27 cellular contexts compared by ENCODE assay signal in the genomic region with DNA sequence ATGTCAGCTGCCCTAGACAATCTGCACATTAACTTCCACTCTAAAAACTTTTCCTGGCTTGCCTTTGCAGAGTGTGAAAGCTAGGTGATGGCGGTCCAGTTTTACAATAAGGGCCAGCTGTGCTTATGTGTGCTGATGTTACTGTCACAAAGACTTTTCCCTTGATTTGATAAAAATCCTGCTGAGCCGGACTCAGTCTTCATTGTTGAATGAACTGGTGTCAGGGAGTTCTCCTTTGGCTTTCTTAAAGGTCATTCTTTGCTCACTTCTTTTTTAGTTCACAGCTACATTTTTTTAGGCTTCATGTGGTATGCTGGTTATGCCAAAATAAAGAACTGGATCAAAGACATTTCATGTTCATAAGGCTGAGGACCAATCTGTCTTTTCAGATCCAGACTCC.
"Had no signal": no experiment of that assay in that cellular context is flagged by ENCODE, and none has a peak within 500 bp of the region (broad histone marks: within the 10 kb centered on the region; RNA-seq: fewer than 3 reads in every experiment).

No MANE protein-coding gene starts in this region.

- DNase-seq: dermis blood vessel endothelial cell; effector memory CD4-positive, alpha-beta T cell; foreskin keratinocyte; glutamatergic neuron; heart right ventricle; hippocampal formation; immature natural killer cell; islet precursor cell; kidney glomerular epithelial cell; left colon; natural killer cell; posterior cingulate gyrus; psoas muscle; right cardiac atrium; sigmoid colon; stimulated activated CD4-positive, alpha-beta T cell treated with anti-CD3 and anti-CD28 coated beads, Interleukin-2, amount 100 ng/mL, for 24 hours; stimulated activated CD4-positive, alpha-beta T cell treated with anti-CD3 and anti-CD28 coated beads, Interleukin-4, amount 100 ng/mL, for 24 hours; stimulated activated naive CD4-positive, alpha-beta T cell treated with Interleukin-2 at 50 U/mL for 16 hours; stomach; upper lobe of left lung had no signal

- H3K27me3 ChIP-seq: foreskin keratinocyte, heart right ventricle, neutrophil, sigmoid colon, stomach, tibial nerve, upper lobe of left lung had no signal

- H3K4me1 ChIP-seq: foreskin keratinocyte, psoas muscle, tibial nerve, upper lobe of left lung had no signal

- H3K36me3 ChIP-seq: heart right ventricle, neutrophil, sigmoid colon, stomach, upper lobe of left lung had no signal

- H3K9me3 ChIP-seq: heart right ventricle, neutrophil, psoas muscle, sigmoid colon, stomach, tibial nerve, upper lobe of left lung had no signal

- H3K27ac ChIP-seq: coronary artery, epithelial cell of prostate, foreskin keratinocyte, neutrophil, psoas muscle, stomach, tibial nerve, upper lobe of left lung had no signal

- H3K4me3 ChIP-seq: coronary artery, heart right ventricle, lung, psoas muscle, sigmoid colon, stomach, tibial nerve, upper lobe of left lung had no signal

- ATAC-seq: esophagus mucosa; foreskin keratinocyte; left colon; natural killer cell; psoas muscle; stimulated activated effector memory CD8-positive, alpha-beta T cell treated with anti-CD3 and anti-CD28 coated beads, Interleukin-12 subunit alpha, Interleukin-12 subunit beta, amount 100 ng/mL, for 72 hours had no signal
